14 cellular contexts compared by ENCODE assay signal in the genomic region with DNA sequence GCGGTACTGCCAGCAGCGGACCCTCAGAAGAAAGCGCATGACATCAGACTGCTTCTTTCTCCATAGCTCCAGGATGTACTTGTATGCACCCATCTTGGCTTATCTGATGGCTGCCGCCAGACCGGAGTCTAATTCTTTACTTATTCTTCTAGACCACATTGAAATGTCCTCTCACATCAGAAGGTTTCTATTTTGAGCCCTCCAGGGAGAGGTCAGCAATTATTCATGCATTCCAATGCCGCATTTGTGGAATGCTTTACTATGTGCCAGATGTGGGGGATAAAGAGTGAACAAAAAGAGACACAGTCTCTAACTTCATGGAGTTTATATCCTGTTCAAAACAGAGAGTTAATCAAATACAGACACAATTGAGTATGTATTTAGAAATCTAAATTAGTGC.
DNase-seq lines count a peak whose midpoint lies in the region; ATAC-seq, FAIRE-seq and TF ChIP-seq lines count a peak whose summit lies in the region.
"Had no signal": no experiment of that assay in that cellular context is flagged by ENCODE, and none has a peak within 500 bp of the region (broad histone marks: within the 10 kb centered on the region; RNA-seq: fewer than 3 reads in every experiment).

No MANE protein-coding gene starts in this region.

- CTCF ChIA-PET in A549 (lab: Yijun Ruan, JAX): no interaction called here

- TF ChIP-seq CTCF in A549 (IDR thresholded peaks at IDR 0.05) (no peak), choroid plexus epithelial cell (conservative IDR thresholded peaks at IDR 0.05; ENCODE audit: low read depth, low read length) (no peak)

- no peak for TF ChIP-seq POLR2A in A549 (IDR thresholded peaks at IDR 0.05; ENCODE audit: low read length)
- TF ChIP-seq POLR2A in erythroblast (IDR thresholded peaks at IDR 0.05; ENCODE audit: low read length): no peak

- peak in 1 of 2 experiments; percentile 47 for DNase-seq in A549 (ENCODE audit: low read depth in 1 of 2, low spot score in 1 of 2)
- DNase-seq in HS-27A (ENCODE audit: low read depth): peak; percentile 77
- DNase-seq in choroid plexus epithelial cell (ENCODE audit: low read depth): peak; percentile 87
- DNase-seq in islet precursor cell: peak; percentile 79
- no peak for DNase-seq in erythroblast (lab: John Stamatoyannopoulos, UW)
- DNase-seq in GM19240 (ENCODE audit: insufficient read length, low spot score): no peak
- DNase-seq in RPMI8226: no peak
- DNase-seq: activated CD8-positive, alpha-beta T cell treated with anti-CD3 and anti-CD28 coated beads, Interleukin-2, amount 10 ng/mL, durations not matched to agents 7 days and 5 days; BE2C; NCI-H2171; T-helper 1 cell had no signal

- H3K9me3 ChIP-seq in A549: no peaks in the 10 kb centered on the region
- H3K9me3 ChIP-seq: BE2C, neutrophil had no signal

- no peak for FAIRE-seq in A549 (lab: Jason Lieb, UNC)
- FAIRE-seq: K562 had no signal

- ATAC-seq in A549: peak in 1 of 2 experiments; percentile 85; a peak in 3 of 6 replicates
- no peak for ATAC-seq in HG03457 (IDR thresholded peaks at IDR 0.05; ENCODE audit: unreplicated experiment)
- ATAC-seq: activated CD8-positive, alpha-beta T cell treated with anti-CD3 and anti-CD28 coated beads, Interleukin-2, amount 10 ng/mL, durations not matched to agents 7 days and 5 days; K562 had no signal

- WGBS in A549 (ENCODE audit: missing lambda C conversion rate): 54% methylated on average over 6 of the region's 6 CpGs

- POLR2A ChIA-PET in A549 (lab: Yijun Ruan, JAX): no interaction called here

- TF ChIP-seq RAD21 in A549 (conservative IDR thresholded peaks at IDR 0.05 in 1 of 2, IDR thresholded peaks at IDR 0.05 in 1 of 2): no peak

- H3K4me3 ChIP-seq in A549 (no peak overlapping the region), choroid plexus epithelial cell (ENCODE audit: low read depth, low read length) (no peak overlapping the region)
- H3K4me3 ChIP-seq: K562 had no signal

- peaks cover 53% of the 10 kb centered on the region for H3K4me1 ChIP-seq in A549

- H3K4me2 ChIP-seq in A549: peak overlapping the region; percentile 53

- no peak for TF ChIP-seq EP300 in A549 (IDR thresholded peaks at IDR 0.05)

- H3K27ac ChIP-seq in A549: peak overlapping the region; percentile 66 to 82; a peak in 5 of 6 replicates
- H3K27ac ChIP-seq: neutrophil had no signal

TF ChIP-seq in A549, 52 proteins besides CTCF, POLR2A, EP300 and RAD21:
- TF ChIP-seq PBX3 (IDR thresholded peaks at IDR 0.05) (no peak), JUN (IDR thresholded peaks at IDR 0.05) (0 out of 5 replicates have a peak, but pooled peaks of 1 of the 2 experiments have one; percentile 27), JUNB (IDR thresholded peaks at IDR 0.05) (peak; percentile 25; the same call in 1 of the 2 replicates)

Comparison
In these comparisons a context has a peak if more than half of its experiments do, and no peak if none do; other contexts are left out.
1. DNase-seq: peak in HS-27A (single experiment), choroid plexus epithelial cell (single experiment) and islet precursor cell (single experiment); none in erythroblast (0 of 2), GM19240 (single experiment) and RPMI8226 (single experiment).